Comparison of ENCODE assay signal across 1 cellular context in genomic region chr4:24236532-24236931, GRCh38.
TF ChIP-seq lines count a peak whose summit lies in the region.

No MANE protein-coding gene starts in this region.

TF ChIP-seq in liver, 16 proteins besides CTCF, POLR2A, EP300 and RAD21 (continued from another document):
- TF ChIP-seq ZBTB33 (IDR thresholded peaks at IDR 0.05) (no peak), YY1 (IDR thresholded peaks at IDR 0.05) (peak; percentile 58), JUND (IDR thresholded peaks at IDR 0.05) (no peak), REST (IDR thresholded peaks at IDR 0.05) (no peak), MAX (IDR thresholded peaks at IDR 0.05) (no peak)
